8 cellular contexts compared by ENCODE assay signal in genomic region chr7:55688767-55689681, GRCh38.
DNase-seq lines count a peak whose midpoint lies in the region; ATAC-seq and TF ChIP-seq lines count a peak whose summit lies in the region.
"Not testable (repeated sequence)": the region's sequence is repeated elsewhere in the genome, so short reads cannot be mapped to it uniquely, and the experiment has no call there.

No MANE protein-coding gene starts in this region.

- not testable (repeated sequence) for H3K27me3 ChIP-seq in DND-41 (ENCODE audit: insufficient read depth, low read length, poor library complexity); mucosa of stomach (ENCODE audit: control insufficient read depth, insufficient read depth, low read length)

- H3K4me3 ChIP-seq in DND-41 (ENCODE audit: low read depth in 1 of 2, low read length in 2 of 2); epithelial cell of esophagus (ENCODE audit: low read length); mucosa of stomach (ENCODE audit: low read length): not testable (repeated sequence)

- H3K9me3 Mint-ChIP-seq in activated naive CD8-positive, alpha-beta T cell treated with anti-CD3 and anti-CD28 coated beads, Interleukin-2, amount 10 ng/mL, durations not matched to agents 7 days and 5 days, result not testable (repeated sequence)

- not testable (repeated sequence) for H3K27ac ChIP-seq in DND-41 (ENCODE audit: low read length)

- H3K4me2 ChIP-seq in DND-41 (ENCODE audit: insufficient read depth, low read length), result not testable (repeated sequence)

- not testable (repeated sequence) for H3K36me3 Mint-ChIP-seq in activated naive CD8-positive, alpha-beta T cell treated with anti-CD3 and anti-CD28 coated beads, Interleukin-2, amount 10 ng/mL, durations not matched to agents 7 days and 5 days

- intact Hi-C loops in left ventricle myocardium superior (cut with micrococcal nuclease), result not testable (repeated sequence)

- H3K9ac ChIP-seq in DND-41 (ENCODE audit: low read depth, low read length), result not testable (repeated sequence)
- H3K9ac ChIP-seq in mucosa of stomach (ENCODE audit: low read length), result peak overlapping the region; percentile 28

- not testable (repeated sequence) for H3K79me2 ChIP-seq in DND-41 (ENCODE audit: insufficient read depth, low read length)

- not testable (repeated sequence) for H3K36me3 ChIP-seq in DND-41 (ENCODE audit: insufficient read depth, low read length); mucosa of stomach (ENCODE audit: control insufficient read depth, insufficient read depth, low read length)

- H3K4me3 Mint-ChIP-seq in activated naive CD8-positive, alpha-beta T cell treated with anti-CD3 and anti-CD28 coated beads, Interleukin-2, amount 10 ng/mL, durations not matched to agents 7 days and 5 days, result not testable (repeated sequence)

- not testable (repeated sequence) for H3K4me1 ChIP-seq in DND-41 (ENCODE audit: insufficient read depth, low read length)
- H3K4me1 ChIP-seq in mucosa of stomach (ENCODE audit: control insufficient read depth, insufficient read depth, low read length), result peaks cover 16% of the 10 kb centered on the region

- peak; percentile 19; the same call in 1 of the 3 replicates for ATAC-seq in DND-41 (ENCODE audit: insufficient read depth, low read depth)
- ATAC-seq in HG03354 (IDR thresholded peaks at IDR 0.05; ENCODE audit: poor library complexity, severe bottlenecking, unreplicated experiment), result peak; percentile 57
- peak; percentile 50 for ATAC-seq in activated naive CD8-positive, alpha-beta T cell treated with anti-CD3 and anti-CD28 coated beads, Interleukin-2, amount 10 ng/mL, durations not matched to agents 7 days and 5 days (ENCODE audit: low read depth)
- peak; percentile 92 for ATAC-seq in left ventricle myocardium superior

- H3K9me3 ChIP-seq in DND-41 (ENCODE audit: insufficient read depth, low read length, severe bottlenecking); mucosa of stomach (ENCODE audit: control insufficient read depth, low read length): not testable (repeated sequence)

- H3K4me1 Mint-ChIP-seq in activated naive CD8-positive, alpha-beta T cell treated with anti-CD3 and anti-CD28 coated beads, Interleukin-2, amount 10 ng/mL, durations not matched to agents 7 days and 5 days, result not testable (repeated sequence)

- peaks cover 11% of the 10 kb centered on the region for H3K27me3 Mint-ChIP-seq in activated naive CD8-positive, alpha-beta T cell treated with anti-CD3 and anti-CD28 coated beads, Interleukin-2, amount 10 ng/mL, durations not matched to agents 7 days and 5 days

- POLR2A ChIA-PET in activated naive CD8-positive, alpha-beta T cell treated with anti-CD3 and anti-CD28 coated beads, Interleukin-2, amount 10 ng/mL, durations not matched to agents 7 days and 5 days (lab: Charles Lee), result not testable (repeated sequence)

- not testable (repeated sequence) for TF ChIP-seq CTCF in DND-41 (IDR thresholded peaks at IDR 0.05; ENCODE audit: borderline replicate concordance, extremely low read depth, low read length, poor library complexity, severe bottlenecking); epithelial cell of esophagus (IDR thresholded peaks at IDR 0.05; ENCODE audit: insufficient read depth, low read depth, low read length, missing control alignments)

- not testable (repeated sequence) for H2AFZ ChIP-seq in DND-41 (ENCODE audit: low read depth, low read length)

- H3K27ac Mint-ChIP-seq in activated naive CD8-positive, alpha-beta T cell treated with anti-CD3 and anti-CD28 coated beads, Interleukin-2, amount 10 ng/mL, durations not matched to agents 7 days and 5 days, result not testable (repeated sequence)

- H4K20me1 ChIP-seq in DND-41 (ENCODE audit: insufficient read depth, low read length), result not testable (repeated sequence)

- not testable (repeated sequence) for DNase-seq in DND-41; activated naive CD8-positive, alpha-beta T cell treated with anti-CD3 and anti-CD28 coated beads, Interleukin-2, amount 10 ng/mL, durations not matched to agents 7 days and 5 days
- DNase-seq in NCI-H510A treated with DMSO at 0.1 percent for 48 hours (lab: John Stamatoyannopoulos, UW) (peak; percentile 18), epithelial cell of esophagus (ENCODE audit: low read depth) (peak; percentile 87), left ventricle myocardium superior (peak; percentile 41), stromal cell of bone marrow (ENCODE audit: low read depth) (peak; percentile 16)

Comparison
In these comparisons a context has a peak if more than half of its experiments do, and no peak if none do; other contexts are left out.
1. ATAC-seq: peak in every context shown above with its lines; median percentile 92 in left ventricle myocardium superior; 57 in HG03354; 50 in activated naive CD8-positive, alpha-beta T cell treated with anti-CD3 and anti-CD28 coated beads, Interleukin-2, amount 10 ng/mL, durations not matched to agents 7 days and 5 days; 19 in DND-41.